In genomic region chr1:152047607-152047953, GRCh38 we compare ENCODE assay signal across 8 cellular contexts.
DNase-seq lines count a peak whose midpoint lies in the region; ATAC-seq and TF ChIP-seq lines count a peak whose summit lies in the region.

No MANE protein-coding gene starts in this region.

- H3K9me3 ChIP-seq in OCI-LY1 (ENCODE audit: low read length) (no peaks in the 10 kb centered on the region), mucosa of stomach (ENCODE audit: control insufficient read depth, low read length) (no peaks in the 10 kb centered on the region)

- no peaks in the 10 kb centered on the region for H3K9me2 ChIP-seq in OCI-LY1 (ENCODE audit: low read depth, low read length)

- H4K20me1 ChIP-seq in OCI-LY1 (ENCODE audit: insufficient read depth, low read length) = no peaks in the 10 kb centered on the region

- H2AFZ ChIP-seq in OCI-LY1 (ENCODE audit: low read length) = peak overlapping the region; percentile 60

- no peaks in the 10 kb centered on the region for H3F3A ChIP-seq in OCI-LY1 (ENCODE audit: insufficient read depth, low read length)

- H3K9ac ChIP-seq in OCI-LY1 (ENCODE audit: low read length) (peak overlapping the region; percentile 35), mucosa of stomach (ENCODE audit: low read length) (peak overlapping the region; percentile 81)

- H3K27me3 ChIP-seq in OCI-LY1 (ENCODE audit: insufficient read depth, low read length) = no peaks in the 10 kb centered on the region
- H3K27me3 ChIP-seq in mucosa of stomach (ENCODE audit: control insufficient read depth, insufficient read depth, low read length) = no peaks in the 10 kb centered on the region

- no peak for ATAC-seq in GM21737 (IDR thresholded peaks at IDR 0.05; ENCODE audit: unreplicated experiment)
- ATAC-seq in GM21367 (IDR thresholded peaks at IDR 0.05; ENCODE audit: unreplicated experiment) = no peak

- DNase-seq in GM03348 (ENCODE audit: low spot score) = peak; percentile 59
- no peak for DNase-seq in NCI-H2171 (lab: John Stamatoyannopoulos, UW)
- no peak for DNase-seq in NCI-H446 (lab: John Stamatoyannopoulos, UW)

- H3K4me3 ChIP-seq in OCI-LY1 (ENCODE audit: low read depth, low read length, poor library complexity, severe bottlenecking) (peak overlapping the region; percentile 32), mucosa of stomach (ENCODE audit: low read length) (no peak overlapping the region)

- no peak for TF ChIP-seq CTCF in OCI-LY1 (IDR thresholded peaks at IDR 0.05; ENCODE audit: low read length)

- no peaks in the 10 kb centered on the region for H3K79me2 ChIP-seq in OCI-LY1 (ENCODE audit: insufficient read depth, low read length)

- H3K4me1 ChIP-seq in OCI-LY1 (ENCODE audit: insufficient read depth, low read length, severe bottlenecking) (peaks cover 16% of the 10 kb centered on the region), mucosa of stomach (ENCODE audit: control insufficient read depth, insufficient read depth, low read length) (peaks cover 53% of the 10 kb centered on the region)

- H3K27ac ChIP-seq in OCI-LY1 (ENCODE audit: low read depth, low read length, poor library complexity, severe bottlenecking) = peak overlapping the region; percentile 67
- peak overlapping the region; percentile 49 for H3K27ac ChIP-seq in cingulate gyrus (ENCODE audit: low read depth, low read length)

- no peaks in the 10 kb centered on the region for H3K36me3 ChIP-seq in OCI-LY1 (ENCODE audit: insufficient read depth, low read length)
- no peaks in the 10 kb centered on the region for H3K36me3 ChIP-seq in mucosa of stomach (ENCODE audit: control insufficient read depth, insufficient read depth, low read length)

- H3K4me2 ChIP-seq in OCI-LY1 (ENCODE audit: low read length) = peak overlapping the region; percentile 46
